ENCODE assay signal across 8 cellular contexts in genomic region chr5:69189162-69190086, GRCh38. TPM values are rescaled to one million over a fixed set of nuclear protein-coding genes. Genes with fewer than 3 reads are reported as not detected.
DNase-seq lines count a peak whose midpoint lies in the region; ATAC-seq and TF ChIP-seq lines count a peak whose summit lies in the region.

CENPH (plus strand) TSS chr5:69189583; CDS start chr5:69189635, 52 bp downstream.

- peak within 1 kb of the TSS; percentile 85 for H3K9ac ChIP-seq in BLaER1

- H3K36me3 Mint-ChIP-seq in activated CD4-positive, alpha-beta T cell treated with anti-CD3 and anti-CD28 coated beads for 36 hours (ENCODE audit: low read depth), result peaks cover 14% of the 10 kb centered on the region
- no peaks in the 10 kb centered on the region for H3K36me3 Mint-ChIP-seq in chondrocyte (ENCODE audit: low read depth)

- CTCF ChIA-PET in activated CD4-positive, alpha-beta T cell treated with anti-CD3 and anti-CD28 coated beads for 36 hours (lab: Charles Lee), result interaction anchor here (0.8 to 1.4 kb wide), 8 partner anchors 9 to 165 kb away, joined by 3 to 7 read pairs (median 4); partner anchors contain the start of genes CCNB1 and CDK7

- ATAC-seq in GM19324 (IDR thresholded peaks at IDR 0.05; ENCODE audit: low FRiP score, unreplicated experiment), result peak; percentile 95
- peak; percentile 96 for ATAC-seq in HG03460 (IDR thresholded peaks at IDR 0.05; ENCODE audit: unreplicated experiment)
- ATAC-seq in activated CD4-positive, alpha-beta T cell treated with anti-CD3 and anti-CD28 coated beads for 36 hours, result peak; percentile 90

- intact Hi-C loops in activated CD4-positive, alpha-beta T cell treated with anti-CD3 and anti-CD28 coated beads for 36 hours (cut with DNase I, micrococcal nuclease), result loop anchor here (1.0 to 2.0 kb wide), 9 partner anchors 22 to 180 kb away; partner anchors contain the start of genes AK6 (in 2 of the 2), CDK7 (in 2 of the 2), RAD17 (in 2 of the 2) and TAF9 (in 2 of the 2)

- H3K9me3 Mint-ChIP-seq in activated CD4-positive, alpha-beta T cell treated with anti-CD3 and anti-CD28 coated beads for 36 hours (ENCODE audit: low read depth), result no peaks in the 10 kb centered on the region
- no peaks in the 10 kb centered on the region for H3K9me3 Mint-ChIP-seq in chondrocyte (ENCODE audit: low read depth)

- peak within 1 kb of the TSS; percentile 85 for H3K4me3 ChIP-seq in BLaER1

- TF ChIP-seq CTCF in chondrocyte (IDR thresholded peaks at IDR 0.05), result peak; percentile 7

- peaks cover 20% of the 10 kb centered on the region for H3K4me1 ChIP-seq in BLaER1

- no peaks in the 10 kb centered on the region for H3K27me3 ChIP-seq in BLaER1

- H3K27ac ChIP-seq in BLaER1, result peak within 1 kb of the TSS; percentile 87

- DNase-seq in NCI-H524 treated with DMSO at 0.1 percent for 48 hours (lab: John Stamatoyannopoulos, UW) (peak; percentile 40), chondrocyte (ENCODE audit: low spot score) (peak; percentile 92), kidney glomerular epithelial cell (lab: John Stamatoyannopoulos, UW) (peak; percentile 92)
- DNase-seq in activated CD4-positive, alpha-beta T cell treated with anti-CD3 and anti-CD28 coated beads for 36 hours, result peak; percentile 95
- DNase-seq in stimulated activated CD4-positive, alpha-beta T cell treated with anti-CD3 and anti-CD28 coated beads, Interleukin-1b, Interleukin-23, amount 100 ng/mL, for 1 hour (ENCODE audit: low read depth in 2 of 2), result peak; percentile 64 to 87

- H4K20me1 ChIP-seq in BLaER1, result no peaks in the 10 kb centered on the region

- no peaks in the 10 kb centered on the region for H3K27me3 Mint-ChIP-seq in activated CD4-positive, alpha-beta T cell treated with anti-CD3 and anti-CD28 coated beads for 36 hours
- H3K27me3 Mint-ChIP-seq in chondrocyte (ENCODE audit: low read depth), result no peaks in the 10 kb centered on the region

- peaks cover 26% of the 10 kb centered on the region for H3K36me3 ChIP-seq in BLaER1

- peak within 1 kb of the TSS; percentile 99 for H3K27ac Mint-ChIP-seq in activated CD4-positive, alpha-beta T cell treated with anti-CD3 and anti-CD28 coated beads for 36 hours
- peak within 1 kb of the TSS; percentile 98 for H3K27ac Mint-ChIP-seq in chondrocyte (ENCODE audit: unreplicated experiment)

- H3K9me3 ChIP-seq in BLaER1, result no peaks in the 10 kb centered on the region

- peaks cover 8% of the 10 kb centered on the region for H3K4me1 Mint-ChIP-seq in activated CD4-positive, alpha-beta T cell treated with anti-CD3 and anti-CD28 coated beads for 36 hours
- H3K4me1 Mint-ChIP-seq in chondrocyte (ENCODE audit: low read depth), result peaks cover 17% of the 10 kb centered on the region

- peak within 1 kb of the TSS; percentile 84 for H3K4me2 ChIP-seq in BLaER1

- H3K4me3 Mint-ChIP-seq in activated CD4-positive, alpha-beta T cell treated with anti-CD3 and anti-CD28 coated beads for 36 hours, result peak within 1 kb of the TSS; percentile 96
- H3K4me3 Mint-ChIP-seq in chondrocyte (ENCODE audit: unreplicated experiment), result peak within 1 kb of the TSS; percentile 84

- POLR2A ChIA-PET in activated CD4-positive, alpha-beta T cell treated with anti-CD3 and anti-CD28 coated beads for 36 hours (lab: Charles Lee), result interaction anchor here (0.6 to 2.1 kb wide), 6 partner anchors 8 to 96 kb away, joined by 3 to 11 read pairs (median 5); partner anchors contain the start of genes CCNB1 and SLC30A5

RNA-seq across cellular contexts. Expression of gene CENPH, which starts in this region (rescaled TPM):
- total RNA-seq in activated CD4-positive, alpha-beta T cell treated with anti-CD3 and anti-CD28 coated beads for 36 hours, result 10 to 100 TPM; 96.0 to 98.3 TPM
- total RNA-seq in chondrocyte, result 4.5 to 9.2 TPM (median 4.7 TPM) in 3 replicates

Comparison
In these comparisons a context has a peak if more than half of its experiments do, and no peak if none do; other contexts are left out.
1. Peak in every context shown above with its lines: DNase-seq, ATAC-seq, H3K4me3 ChIP-seq and H3K27ac ChIP-seq.
2. DNase-seq: peak in every context shown above with its lines; median percentile 95 in activated CD4-positive, alpha-beta T cell treated with anti-CD3 and anti-CD28 coated beads for 36 hours; 92 in chondrocyte; 92 in kidney glomerular epithelial cell; 76 in stimulated activated CD4-positive, alpha-beta T cell treated with anti-CD3 and anti-CD28 coated beads, Interleukin-1b, Interleukin-23, amount 100 ng/mL, for 1 hour; 40 in NCI-H524 treated with DMSO at 0.1 percent for 48 hours.